19 cellular contexts compared by ENCODE assay signal in genomic region chr13:45474584-45475454, GRCh38. TPM values are rescaled to one million over a fixed set of nuclear protein-coding genes. Genes with fewer than 3 reads are reported as not detected.
DNase-seq lines count a peak whose midpoint lies in the region; ATAC-seq, FAIRE-seq and TF ChIP-seq lines count a peak whose summit lies in the region.
"Had no signal": no experiment of that assay in that cellular context is flagged by ENCODE, and none has a peak within 500 bp of the region (broad histone marks: within the 10 kb centered on the region; RNA-seq: fewer than 3 reads in every experiment).

No MANE protein-coding gene starts in this region.

- peaks cover 55% of the 10 kb centered on the region for H3K4me1 Mint-ChIP-seq in activated T-cell treated with anti-CD3 and anti-CD28 coated beads, Interleukin-2, amount 50 U/mL, for 24 hours (ENCODE audit: low read depth)
- H3K4me1 Mint-ChIP-seq in activated T-helper 1 cell treated with anti-CD3 and anti-CD28 coated beads, Interleukin-12 subunit alpha, Interleukin-12 subunit beta, Interleukin-2, Interleukin-4 antibody, amounts not matched to agents 30 ng/mL and 10 ng/mL and 1 ng/mL, durations not matched to agents 14 hours and 24 hours and 36 hours (ENCODE audit: low read depth) = peaks cover 31% of the 10 kb centered on the region
- H3K4me1 Mint-ChIP-seq in stimulated activated effector memory CD8-positive, alpha-beta T cell treated with anti-CD3 and anti-CD28 coated beads, Interleukin-12 subunit alpha, Interleukin-12 subunit beta, amount 100 ng/mL, for 72 hours = peaks cover 49% of the 10 kb centered on the region

- peaks cover 58% of the 10 kb centered on the region for H3K36me3 Mint-ChIP-seq in activated T-cell treated with anti-CD3 and anti-CD28 coated beads, Interleukin-2, amount 50 U/mL, for 24 hours (ENCODE audit: low read depth)
- peaks cover 27% of the 10 kb centered on the region for H3K36me3 Mint-ChIP-seq in activated T-helper 1 cell treated with anti-CD3 and anti-CD28 coated beads, Interleukin-12 subunit alpha, Interleukin-12 subunit beta, Interleukin-2, Interleukin-4 antibody, amounts not matched to agents 30 ng/mL and 10 ng/mL and 1 ng/mL, durations not matched to agents 14 hours and 24 hours and 36 hours (ENCODE audit: low read depth)
- H3K36me3 Mint-ChIP-seq in stimulated activated effector memory CD8-positive, alpha-beta T cell treated with anti-CD3 and anti-CD28 coated beads, Interleukin-12 subunit alpha, Interleukin-12 subunit beta, amount 100 ng/mL, for 72 hours = peaks cover 51% of the 10 kb centered on the region

- DNase-seq in activated T-cell treated with anti-CD3 and anti-CD28 coated beads, Interleukin-2, amount 50 U/mL, for 24 hours = no peak
- DNase-seq in activated T-cell treated with anti-CD3 and anti-CD28 coated beads for 4 hours (no peak), GM19239 (ENCODE audit: insufficient read length, low spot score) (no peak), NCI-H1105 (lab: John Stamatoyannopoulos, UW) (no peak), GM20000 (ENCODE audit: low spot score) (no peak)
- DNase-seq in activated T-helper 1 cell treated with anti-CD3 and anti-CD28 coated beads, Interleukin-12 subunit alpha, Interleukin-12 subunit beta, Interleukin-2, Interleukin-4 antibody, amounts not matched to agents 30 ng/mL and 10 ng/mL and 1 ng/mL, durations not matched to agents 14 hours and 24 hours and 36 hours (ENCODE audit: low spot score) = no peak
- no peak for DNase-seq in stimulated activated effector memory CD8-positive, alpha-beta T cell treated with anti-CD3 and anti-CD28 coated beads, Interleukin-12 subunit alpha, Interleukin-12 subunit beta, amount 100 ng/mL, for 72 hours (ENCODE audit: low spot score in 2 of 2)
- DNase-seq: activated CD4-positive, alpha-beta memory T cell treated with anti-CD3 and anti-CD28 coated beads, Interleukin-2, amount 10 ng/mL, durations not matched to agents 7 days and 5 days; head of caudate nucleus; left lung; NCI-H2107; NCI-H510A; stimulated activated CD4-positive, alpha-beta T cell treated with anti-CD3 and anti-CD28 coated beads, Interleukin-4, amount 100 ng/mL, for 1 hour; substantia nigra had no signal

- ATAC-seq in stimulated activated effector memory CD8-positive, alpha-beta T cell treated with anti-CD3 and anti-CD28 coated beads, Interleukin-12 subunit alpha, Interleukin-12 subunit beta, amount 100 ng/mL, for 72 hours = peak; percentile 24
- no peak for ATAC-seq in GM21786 (IDR thresholded peaks at IDR 0.05; ENCODE audit: unreplicated experiment)
- ATAC-seq: left lung had no signal

- no peaks in the 10 kb centered on the region for H3K27me3 Mint-ChIP-seq in activated T-cell treated with anti-CD3 and anti-CD28 coated beads, Interleukin-2, amount 50 U/mL, for 24 hours
- H3K27me3 Mint-ChIP-seq in activated T-helper 1 cell treated with anti-CD3 and anti-CD28 coated beads, Interleukin-12 subunit alpha, Interleukin-12 subunit beta, Interleukin-2, Interleukin-4 antibody, amounts not matched to agents 30 ng/mL and 10 ng/mL and 1 ng/mL, durations not matched to agents 14 hours and 24 hours and 36 hours (ENCODE audit: insufficient read depth) = no peaks in the 10 kb centered on the region
- H3K27me3 Mint-ChIP-seq: activated CD4-positive, alpha-beta memory T cell treated with anti-CD3 and anti-CD28 coated beads, Interleukin-2, amount 10 ng/mL, durations not matched to agents 7 days and 5 days; dendritic cell treated with granulocyte-macrophage colony-stimulating factor and Interleukin-4, amounts not matched to agents 40 ng/mL and 50 ng/mL, for 4 days had no signal

- no peak overlapping the region for H3K4me3 Mint-ChIP-seq in activated T-cell treated with anti-CD3 and anti-CD28 coated beads, Interleukin-2, amount 50 U/mL, for 24 hours
- H3K4me3 Mint-ChIP-seq in activated T-helper 1 cell treated with anti-CD3 and anti-CD28 coated beads, Interleukin-12 subunit alpha, Interleukin-12 subunit beta, Interleukin-2, Interleukin-4 antibody, amounts not matched to agents 30 ng/mL and 10 ng/mL and 1 ng/mL, durations not matched to agents 14 hours and 24 hours and 36 hours = no peak overlapping the region
- no peak overlapping the region for H3K4me3 Mint-ChIP-seq in stimulated activated effector memory CD8-positive, alpha-beta T cell treated with anti-CD3 and anti-CD28 coated beads, Interleukin-12 subunit alpha, Interleukin-12 subunit beta, amount 100 ng/mL, for 72 hours
- H3K4me3 Mint-ChIP-seq: activated CD4-positive, alpha-beta memory T cell treated with anti-CD3 and anti-CD28 coated beads, Interleukin-2, amount 10 ng/mL, durations not matched to agents 7 days and 5 days; dendritic cell treated with granulocyte-macrophage colony-stimulating factor and Interleukin-4, amounts not matched to agents 40 ng/mL and 50 ng/mL, for 4 days; T-helper 2 cell treated with Interferon-gamma antibody and Interleukin-4, amounts not matched to agents 5 μg/mL and 100 μg/mL, for 36 hours had no signal

- intact Hi-C loops in activated T-helper 1 cell treated with anti-CD3 and anti-CD28 coated beads, Interleukin-12 subunit alpha, Interleukin-12 subunit beta, Interleukin-2, Interleukin-4 antibody, amounts not matched to agents 30 ng/mL and 10 ng/mL and 1 ng/mL, durations not matched to agents 14 hours and 24 hours and 36 hours (cut with micrococcal nuclease) = no loop called here

- peak; percentile 70 for FAIRE-seq in GM19239 (lab: Jason Lieb, UNC)
- FAIRE-seq: H1, RCC 7860 had no signal

- H3K9me3 Mint-ChIP-seq in activated T-cell treated with anti-CD3 and anti-CD28 coated beads, Interleukin-2, amount 50 U/mL, for 24 hours = no peaks in the 10 kb centered on the region
- peaks cover 5% of the 10 kb centered on the region for H3K9me3 Mint-ChIP-seq in activated T-helper 1 cell treated with anti-CD3 and anti-CD28 coated beads, Interleukin-12 subunit alpha, Interleukin-12 subunit beta, Interleukin-2, Interleukin-4 antibody, amounts not matched to agents 30 ng/mL and 10 ng/mL and 1 ng/mL, durations not matched to agents 14 hours and 24 hours and 36 hours
- H3K9me3 Mint-ChIP-seq in stimulated activated effector memory CD8-positive, alpha-beta T cell treated with anti-CD3 and anti-CD28 coated beads, Interleukin-12 subunit alpha, Interleukin-12 subunit beta, amount 100 ng/mL, for 72 hours = no peaks in the 10 kb centered on the region
- H3K9me3 Mint-ChIP-seq: activated CD4-positive, alpha-beta memory T cell treated with anti-CD3 and anti-CD28 coated beads, Interleukin-2, amount 10 ng/mL, durations not matched to agents 7 days and 5 days; dendritic cell treated with granulocyte-macrophage colony-stimulating factor and Interleukin-4, amounts not matched to agents 40 ng/mL and 50 ng/mL, for 4 days had no signal

- no peak for TF ChIP-seq CTCF in GM20000 (IDR thresholded peaks at IDR 0.05; ENCODE audit: extremely low read depth, missing control alignments)

- H3K27ac Mint-ChIP-seq in activated T-cell treated with anti-CD3 and anti-CD28 coated beads, Interleukin-2, amount 50 U/mL, for 24 hours = peak overlapping the region; percentile 83
- H3K27ac Mint-ChIP-seq in activated T-helper 1 cell treated with anti-CD3 and anti-CD28 coated beads, Interleukin-12 subunit alpha, Interleukin-12 subunit beta, Interleukin-2, Interleukin-4 antibody, amounts not matched to agents 30 ng/mL and 10 ng/mL and 1 ng/mL, durations not matched to agents 14 hours and 24 hours and 36 hours = peak overlapping the region; percentile 8
- H3K27ac Mint-ChIP-seq in stimulated activated effector memory CD8-positive, alpha-beta T cell treated with anti-CD3 and anti-CD28 coated beads, Interleukin-12 subunit alpha, Interleukin-12 subunit beta, amount 100 ng/mL, for 72 hours = peak overlapping the region; percentile 81
- H3K27ac Mint-ChIP-seq: activated CD4-positive, alpha-beta memory T cell treated with anti-CD3 and anti-CD28 coated beads, Interleukin-2, amount 10 ng/mL, durations not matched to agents 7 days and 5 days; dendritic cell treated with granulocyte-macrophage colony-stimulating factor and Interleukin-4, amounts not matched to agents 40 ng/mL and 50 ng/mL, for 4 days; T-helper 2 cell treated with Interferon-gamma antibody and Interleukin-4, amounts not matched to agents 5 μg/mL and 100 μg/mL, for 36 hours had no signal

RNA-seq across cellular contexts. Expression of gene COG3, which starts 10.1 kb away (rescaled TPM):
- 22.9 and 23.2 TPM in 2 replicates for total RNA-seq in activated T-helper 1 cell treated with anti-CD3 and anti-CD28 coated beads, Interleukin-12 subunit alpha, Interleukin-12 subunit beta, Interleukin-2, Interleukin-4 antibody, amounts not matched to agents 30 ng/mL and 10 ng/mL and 1 ng/mL, durations not matched to agents 14 hours and 24 hours and 36 hours

RNA-seq across cellular contexts. Expression of gene SLC25A30, which starts 56.6 kb away (rescaled TPM):
- 16.0 and 16.3 TPM in 2 replicates for total RNA-seq in activated T-helper 1 cell treated with anti-CD3 and anti-CD28 coated beads, Interleukin-12 subunit alpha, Interleukin-12 subunit beta, Interleukin-2, Interleukin-4 antibody, amounts not matched to agents 30 ng/mL and 10 ng/mL and 1 ng/mL, durations not matched to agents 14 hours and 24 hours and 36 hours

Comparison
In these comparisons a context has a peak if more than half of its experiments do, and no peak if none do; other contexts are left out.
1. H3K27ac Mint-ChIP-seq: peak in every context shown above with its lines; median percentile 83 in activated T-cell treated with anti-CD3 and anti-CD28 coated beads, Interleukin-2, amount 50 U/mL, for 24 hours; 81 in stimulated activated effector memory CD8-positive, alpha-beta T cell treated with anti-CD3 and anti-CD28 coated beads, Interleukin-12 subunit alpha, Interleukin-12 subunit beta, amount 100 ng/mL, for 72 hours; 8 in activated T-helper 1 cell treated with anti-CD3 and anti-CD28 coated beads, Interleukin-12 subunit alpha, Interleukin-12 subunit beta, Interleukin-2, Interleukin-4 antibody, amounts not matched to agents 30 ng/mL and 10 ng/mL and 1 ng/mL, durations not matched to agents 14 hours and 24 hours and 36 hours.